21 cellular contexts compared by ENCODE assay signal in the genomic region with DNA sequence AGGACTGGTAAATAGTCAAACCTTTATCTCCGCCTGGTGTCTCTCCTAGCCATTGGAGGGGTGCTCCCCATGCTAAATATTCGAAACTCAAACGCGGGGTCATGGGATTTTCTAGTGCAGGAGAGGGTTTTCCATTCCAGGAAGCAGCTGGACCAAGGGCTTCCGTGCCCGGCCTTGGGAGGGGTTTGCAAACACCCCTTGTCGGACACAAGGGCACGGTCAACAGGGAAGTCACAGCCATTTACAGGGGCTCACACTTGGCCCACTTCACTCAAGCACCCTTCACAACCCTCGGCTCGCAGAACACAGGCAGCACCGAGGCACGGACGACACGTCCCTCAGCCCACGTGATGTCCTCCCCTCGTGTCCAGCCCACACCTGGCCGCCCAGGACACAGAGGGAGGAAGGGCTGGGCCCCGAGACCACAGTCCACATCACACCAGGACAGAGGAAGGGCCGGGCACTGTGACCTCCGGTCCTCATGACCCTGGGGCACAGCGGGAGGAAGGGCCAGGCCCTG. TPM values are rescaled to one million over a fixed set of nuclear protein-coding genes. Genes with fewer than 3 reads are reported as not detected.
DNase-seq lines count a peak whose midpoint lies in the region; ATAC-seq and TF ChIP-seq lines count a peak whose summit lies in the region.
"Had no signal": no experiment of that assay in that cellular context is flagged by ENCODE, and none has a peak within 500 bp of the region (broad histone marks: within the 10 kb centered on the region; RNA-seq: fewer than 3 reads in every experiment).

No MANE protein-coding gene starts in this region.

- 51 to 82% (median 78%) methylated on average over 9 to 21 of the region's 21 CpGs for WGBS in spleen, 5 donors

- intact Hi-C loops in spleen (cut with DNase I; ENCODE audit: low total_unique reads): no loop called here

- DNase-seq in H7: peak; percentile 60
- peak; percentile 68 for DNase-seq in RWPE2 (ENCODE audit: low spot score)
- peak; percentile 39 for DNase-seq in left lobe of liver (ENCODE audit: low spot score)
- DNase-seq in spleen: peak; percentile 79
- no peak for DNase-seq in caudate nucleus (lab: John Stamatoyannopoulos, UW)
- no peak for DNase-seq in SHP77 (lab: John Stamatoyannopoulos, UW)
- DNase-seq: activated CD8-positive, alpha-beta T cell treated with anti-CD3 and anti-CD28 coated beads for 36 hours; activated gamma-delta T cell; activated T-cell treated with anti-CD3 and anti-CD28 coated beads for 4 hours; anterior cingulate cortex; CD4-positive, CD25-positive, alpha-beta regulatory T cell; HCEC 1CT; KBM-7; mammary epithelial cell; NCI-H2171; NCI-H524 treated with DMSO at 0.1 percent for 48 hours; T-helper 2 cell; uterus had no signal

- H3K4me1 ChIP-seq in RWPE2 (ENCODE audit: insufficient read depth, poor library complexity, severe bottlenecking): no peaks in the 10 kb centered on the region
- H3K4me1 ChIP-seq in spleen: peaks cover 8 to 11% (median 9%) of the 10 kb centered on the region in 6 donors

- TF ChIP-seq POLR2A in spleen (IDR thresholded peaks at IDR 0.05): no peak

- no peaks in the 10 kb centered on the region for H3K9me3 ChIP-seq in RWPE2 (ENCODE audit: severe bottlenecking)
- no peaks in the 10 kb centered on the region for H3K9me3 ChIP-seq in spleen
- H3K9me3 ChIP-seq: uterus had no signal

- H3K27ac ChIP-seq in RWPE2 (ENCODE audit: poor library complexity, severe bottlenecking): no peak overlapping the region
- peak overlapping the region in 6 of 8 donors; percentile 57 to 83 (median 69) for H3K27ac ChIP-seq in spleen
- H3K27ac ChIP-seq in caudate nucleus (ENCODE audit: low read depth, low read length): no peak overlapping the region
- H3K27ac ChIP-seq: SK-N-MC, uterus, VCaP had no signal

- ATAC-seq in RWPE2 (ENCODE audit: low read depth) (no peak), left lobe of liver (no peak), GM21576 (IDR thresholded peaks at IDR 0.05; ENCODE audit: unreplicated experiment) (no peak)
- ATAC-seq: activated CD8-positive, alpha-beta T cell treated with anti-CD3 and anti-CD28 coated beads for 36 hours had no signal

- H3K27me3 ChIP-seq in H7 (ENCODE audit: control insufficient read depth, insufficient read depth, low read length) (no peaks in the 10 kb centered on the region), RWPE2 (ENCODE audit: insufficient read depth, poor library complexity, severe bottlenecking) (no peaks in the 10 kb centered on the region), spleen (replicated peaks in 1 of 7) (peaks cover 0 to 8% (median 0%) of the 10 kb centered on the region in 7 donors)

- TF ChIP-seq CTCF in RWPE2 (IDR thresholded peaks at IDR 0.05; ENCODE audit: poor library complexity, severe bottlenecking): no peak
- no peak for TF ChIP-seq CTCF in spleen (IDR thresholded peaks at IDR 0.05 in 8 of 11, conservative IDR thresholded peaks at IDR 0.05 in 3 of 11)

- H3K4me3 ChIP-seq in H7 (ENCODE audit: insufficient read depth, low read depth, low read length) (peak overlapping the region; percentile 11; the same call in 1 of the 2 replicates), RWPE2 (ENCODE audit: severe bottlenecking) (no peak overlapping the region), spleen (peak overlapping the region in 1 of 8 donors; percentile 15)
- H3K4me3 ChIP-seq: SK-N-MC, uterus had no signal

- H3K36me3 ChIP-seq in H7 (replicated peaks; ENCODE audit: control insufficient read depth, insufficient read depth, low read length) (no peaks in the 10 kb centered on the region), RWPE2 (ENCODE audit: low read depth) (no peaks in the 10 kb centered on the region), spleen (peaks cover 0 to 8% (median 0%) of the 10 kb centered on the region in 6 donors)
- H3K36me3 ChIP-seq: uterus had no signal

RNA-seq across cellular contexts. Expression of gene PLCXD1, which starts 10.3 kb away (rescaled TPM):
- 86.3 and 92.0 TPM in 2 replicates for total RNA-seq in H7 (2014; rRNA removed; shearing (Covaris generic))
- total RNA-seq in left lobe of liver: 11.4 TPM
- 10 to 100 TPM; 13.0 to 35.0 (median 24.3) TPM for total RNA-seq in spleen
- polyA plus RNA-seq in spleen: 10 to 100 TPM in 2 of 3 donors, 1 to 10 TPM in 1; 9.9 to 21.3 (median 11.5) TPM

RNA-seq across cellular contexts. Expression of gene GTPBP6, which starts 47.7 kb away (rescaled TPM):
- total RNA-seq in H7 (2014; rRNA removed; shearing (Covaris generic)): 38.4 and 48.9 TPM in 2 replicates
- total RNA-seq in left lobe of liver (31.7 TPM), spleen (10 to 100 TPM; 25.4 to 50.4 (median 37.6) TPM)
- 10 to 100 TPM; 43.8 to 69.4 (median 43.9) TPM for polyA plus RNA-seq in spleen

Comparison
In these comparisons a context has a peak if more than half of its experiments do, and no peak if none do; other contexts are left out.
1. DNase-seq: peak in H7 (single experiment), RWPE2 (single experiment), left lobe of liver (single experiment) and spleen (single experiment); none in caudate nucleus (0 of 61) and SHP77 (0 of 2).
2. H3K27ac ChIP-seq: peak in spleen (6 of 8); none in RWPE2 (single experiment) and caudate nucleus (single experiment).